In the genomic region with DNA sequence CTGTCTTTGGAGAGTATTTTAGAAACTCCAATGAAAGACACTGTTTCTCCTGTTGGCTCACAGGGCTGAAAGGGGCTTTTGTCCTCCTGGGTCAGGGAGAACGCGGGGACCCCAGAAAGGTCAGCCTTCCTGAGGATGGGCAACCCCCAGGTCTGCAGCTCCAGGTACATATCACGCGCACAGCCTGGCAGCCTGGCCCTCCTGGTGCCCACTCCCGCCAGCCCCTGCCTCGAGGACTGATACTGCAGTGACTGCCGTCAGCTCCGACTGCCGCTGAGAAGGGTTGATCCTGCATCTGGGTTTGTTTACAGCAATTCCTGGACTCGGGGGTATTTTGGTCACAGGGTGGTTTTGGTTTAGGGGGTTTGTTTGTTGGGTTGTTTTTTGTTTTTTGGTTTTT, we compare ENCODE assay signal across 19 cellular contexts. TPM values are rescaled to one million over a fixed set of nuclear protein-coding genes. Genes with fewer than 3 reads are reported as not detected.
DNase-seq lines count a peak whose midpoint lies in the region; ATAC-seq and TF ChIP-seq lines count a peak whose summit lies in the region.
"Had no signal": no experiment of that assay in that cellular context is flagged by ENCODE, and none has a peak within 500 bp of the region (broad histone marks: within the 10 kb centered on the region; RNA-seq: fewer than 3 reads in every experiment).

No MANE protein-coding gene starts in this region.

- H3K4me3 Mint-ChIP-seq in brain (no peak overlapping the region), mesothelial cell of epicardium (no peak overlapping the region)
- H3K4me3 Mint-ChIP-seq: CD14-positive monocyte; CD4-positive, alpha-beta T cell; CD8-positive, alpha-beta memory T cell; GM23338 had no signal

- no peaks in the 10 kb centered on the region for H3K36me3 ChIP-seq in HCT116 (ENCODE audit: control insufficient read depth in 1 of 2, insufficient read depth in 2 of 2, low read length in 2 of 2)
- H3K36me3 ChIP-seq: HAP-1 had no signal

- CTCF ChIA-PET in HCT116 (lab: Charles Lee): no interaction called here

- H3K27ac Mint-ChIP-seq in brain (peak overlapping the region; percentile 4 to 96 (median 69)), mesothelial cell of epicardium (peak overlapping the region; percentile 17)
- H3K27ac Mint-ChIP-seq: CD4-positive, alpha-beta T cell; CD8-positive, alpha-beta memory T cell; GM23338 had no signal

- TF ChIP-seq POLR2A in HCT116 (IDR thresholded peaks at IDR 0.05; ENCODE audit: borderline replicate concordance, extremely low read depth, insufficient read depth, insufficient read length): no peak

- H3K27ac ChIP-seq in HCT116 (ENCODE audit: low read depth, low read length) (no peak overlapping the region), right cardiac atrium (ENCODE audit: low read length) (no peak overlapping the region)

- BruUV-seq in HCT116 (replicated peaks; lab: Mats Ljungman, UMichigan): TSS peak; percentile 48

- intact Hi-C loops in HCT116 (cut with micrococcal nuclease): no loop called here
- intact Hi-C loops in right cardiac atrium (cut with DNase I): no loop called here

- H3K4me3 ChIP-seq in HCT116 (replicated peaks in 1 of 2; ENCODE audit: low read depth in 1 of 2, low read length in 2 of 2) (no peak overlapping the region), right cardiac atrium (ENCODE audit: low read length) (no peak overlapping the region)
- H3K4me3 ChIP-seq: GM12878, GM23338, HAP-1 had no signal

- WGBS in right cardiac atrium: 86% methylated on average over 10 of the region's 10 CpGs

- H3K27me3 Mint-ChIP-seq in brain: no peaks in the 10 kb centered on the region
- H3K27me3 Mint-ChIP-seq in mesothelial cell of epicardium (ENCODE audit: low read depth): no peaks in the 10 kb centered on the region

- RAD21 ChIA-PET in HCT116 (lab: Charles Lee; ENCODE audit: low non-redundant PET in 1 of 2, low total read pairs in 2 of 2, uncharacterized antibody in 2 of 2, unreplicated experiment in 2 of 2): no interaction called here

- TF ChIP-seq RAD21 in HCT116 (IDR thresholded peaks at IDR 0.05; ENCODE audit: low read depth): no peak

- H2AFZ ChIP-seq in HCT116 (ENCODE audit: low read depth, low read length, poor library complexity, severe bottlenecking): no peak overlapping the region
- H2AFZ ChIP-seq: GM23338 had no signal

- H3K79me2 ChIP-seq in HCT116 (ENCODE audit: insufficient read depth, low read length): no peaks in the 10 kb centered on the region

- no peaks in the 10 kb centered on the region for H4K20me1 ChIP-seq in HCT116 (ENCODE audit: insufficient read depth)

- H3K27me3 ChIP-seq in HCT116 (ENCODE audit: insufficient read depth, low read length) (no peaks in the 10 kb centered on the region), right cardiac atrium (ENCODE audit: control insufficient read depth, insufficient read depth) (no peaks in the 10 kb centered on the region)

- TF ChIP-seq CTCF in HCT116 (IDR thresholded peaks at IDR 0.05 in 2 of 3, conservative IDR thresholded peaks at IDR 0.05 in 1 of 3; ENCODE audit: borderline replicate concordance in 1 of 3, insufficient read depth in 1 of 3, low read depth in 2 of 3, low read length in 2 of 3) (no peak), brain (conservative IDR thresholded peaks at IDR 0.05) (no peak), mesothelial cell of epicardium (IDR thresholded peaks at IDR 0.05; ENCODE audit: unreplicated experiment) (no peak)

- H3K4me1 Mint-ChIP-seq in brain: peaks cover 56% of the 10 kb centered on the region
- no peaks in the 10 kb centered on the region for H3K4me1 Mint-ChIP-seq in mesothelial cell of epicardium
- H3K4me1 Mint-ChIP-seq: CD14-positive monocyte; CD8-positive, alpha-beta memory T cell had no signal

- no peaks in the 10 kb centered on the region for H3K9me3 Mint-ChIP-seq in brain
- H3K9me3 Mint-ChIP-seq in mesothelial cell of epicardium: no peaks in the 10 kb centered on the region
- H3K9me3 Mint-ChIP-seq: CD4-positive, alpha-beta T cell; CD8-positive, alpha-beta memory T cell; GM23338 had no signal

- ATAC-seq in HCT116: no peak
- ATAC-seq in right cardiac atrium: no peak
- ATAC-seq: GM12878 had no signal

- DNase-seq in HCT116 (ENCODE audit: low read depth, low spot score): no peak
- no peak for DNase-seq in mesothelial cell of epicardium (ENCODE audit: low spot score in 2 of 2, unreplicated experiment in 2 of 2)
- no peak for DNase-seq in right cardiac atrium
- no peak for DNase-seq in NCI-H128 (lab: John Stamatoyannopoulos, UW; ENCODE audit: unreplicated experiment)
- DNase-seq in GOT3 (lab: John Stamatoyannopoulos, UW): no peak
- no peak for DNase-seq in glomerular visceral epithelial cell (ENCODE audit: extremely low spot score)
- DNase-seq: CD4-positive, alpha-beta T cell; CD8-positive, alpha-beta memory T cell; DMS 273 treated with DMSO at 0.1 percent for 48 hours; DMS79; EL; GDM1 had no signal

- H3K4me2 ChIP-seq in HCT116 (ENCODE audit: low read length): no peak overlapping the region
- H3K4me2 ChIP-seq: GM23338 had no signal

- no peaks in the 10 kb centered on the region for H3K9me2 ChIP-seq in HCT116 (ENCODE audit: insufficient read depth)

- POLR2A ChIA-PET in HCT116 (lab: Charles Lee): no interaction called here

- H3K36me3 Mint-ChIP-seq in brain (peaks cover 13% of the 10 kb centered on the region), mesothelial cell of epicardium (peaks cover 12% of the 10 kb centered on the region)
- H3K36me3 Mint-ChIP-seq: CD14-positive monocyte; CD8-positive, alpha-beta memory T cell had no signal

- H3K4me1 ChIP-seq in HCT116 (ENCODE audit: control insufficient read depth in 1 of 2, insufficient read depth in 2 of 2, low read length in 2 of 2) (no peaks in the 10 kb centered on the region), right cardiac atrium (ENCODE audit: control insufficient read depth, insufficient read depth, low read length) (no peaks in the 10 kb centered on the region)
- H3K4me1 ChIP-seq: HAP-1 had no signal

- H3K9ac ChIP-seq in HCT116 (ENCODE audit: low read length): no peak overlapping the region

- H3K9me3 ChIP-seq in HCT116 (ENCODE audit: control insufficient read depth in 1 of 2, insufficient read depth in 1 of 2, low read depth in 1 of 2, low read length in 2 of 2): no peaks in the 10 kb centered on the region
- no peaks in the 10 kb centered on the region for H3K9me3 ChIP-seq in right cardiac atrium (ENCODE audit: control insufficient read depth, low read length)
- H3K9me3 ChIP-seq: HAP-1 had no signal

TF ChIP-seq in HCT116, 20 proteins besides CTCF, POLR2A, EP300 and RAD21:
- TF ChIP-seq EZH2phosphoT487 (IDR thresholded peaks at IDR 0.05; ENCODE audit: borderline replicate concordance): no peak
- TF ChIP-seq ZFX (IDR thresholded peaks at IDR 0.05): no peak
- no peak for TF ChIP-seq ZNF274 (IDR thresholded peaks at IDR 0.05; ENCODE audit: low read depth, low read length)
- no peak for TF ChIP-seq SP1 (IDR thresholded peaks at IDR 0.05; ENCODE audit: low read depth)
- TF ChIP-seq CEBPB (IDR thresholded peaks at IDR 0.05; ENCODE audit: low read depth): no peak
- TF ChIP-seq CBX3 (IDR thresholded peaks at IDR 0.05; ENCODE audit: low read depth): no peak
- TF ChIP-seq, protein P1, sequence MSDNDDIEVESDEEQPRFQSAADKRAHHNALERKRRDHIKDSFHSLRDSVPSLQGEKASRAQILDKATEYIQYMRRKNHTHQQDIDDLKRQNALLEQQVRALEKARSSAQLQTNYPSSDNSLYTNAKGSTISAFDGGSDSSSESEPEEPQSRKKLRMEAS (IDR thresholded peaks at IDR 0.05): no peak
- TF ChIP-seq EZH2 (IDR thresholded peaks at IDR 0.05): no peak
- no peak for TF ChIP-seq JUND (IDR thresholded peaks at IDR 0.05)
- TF ChIP-seq ELF1 (IDR thresholded peaks at IDR 0.05; ENCODE audit: borderline replicate concordance, low read depth): no peak
- TF ChIP-seq, protein P2, sequence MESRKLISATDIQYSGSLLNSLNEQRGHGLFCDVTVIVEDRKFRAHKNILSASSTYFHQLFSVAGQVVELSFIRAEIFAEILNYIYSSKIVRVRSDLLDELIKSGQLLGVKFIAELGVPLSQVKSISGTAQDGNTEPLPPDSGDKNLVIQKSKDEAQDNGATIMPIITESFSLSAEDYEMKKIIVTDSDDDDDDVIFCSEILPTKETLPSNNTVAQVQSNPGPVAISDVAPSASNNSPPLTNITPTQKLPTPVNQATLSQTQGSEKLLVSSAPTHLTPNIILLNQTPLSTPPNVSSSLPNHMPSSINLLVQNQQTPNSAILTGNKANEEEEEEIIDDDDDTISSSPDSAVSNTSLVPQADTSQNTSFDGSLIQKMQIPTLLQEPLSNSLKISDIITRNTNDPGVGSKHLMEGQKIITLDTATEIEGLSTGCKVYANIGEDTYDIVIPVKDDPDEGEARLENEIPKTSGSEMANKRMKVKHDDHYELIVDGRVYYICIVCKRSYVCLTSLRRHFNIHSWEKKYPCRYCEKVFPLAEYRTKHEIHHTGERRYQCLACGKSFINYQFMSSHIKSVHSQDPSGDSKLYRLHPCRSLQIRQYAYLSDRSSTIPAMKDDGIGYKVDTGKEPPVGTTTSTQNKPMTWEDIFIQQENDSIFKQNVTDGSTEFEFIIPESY (IDR thresholded peaks at IDR 0.05; ENCODE audit: extremely low read depth, insufficient replicate concordance, low read length): no peak
- TF ChIP-seq EGR1 (IDR thresholded peaks at IDR 0.05; ENCODE audit: low read depth): no peak
- TF ChIP-seq POLR2AphosphoS5 (IDR thresholded peaks at IDR 0.05; ENCODE audit: low read depth, low read length): no peak
- TF ChIP-seq FOSL1 (IDR thresholded peaks at IDR 0.05; ENCODE audit: low read depth): no peak

RNA-seq across cellular contexts. Expression of gene LACTBL1, which starts 58.5 kb away (rescaled TPM):
- total RNA-seq in HCT116 (2021; ENCODE audit: unreplicated experiment): not detected
- polyA plus RNA-seq in HCT116 (2012): not detected in 2 replicates
- not detected for polyA plus RNA-seq in brain (ENCODE audit: insufficient read depth, low read depth, low replicate concordance)
- total RNA-seq in mesothelial cell of epicardium: not detected in 3 replicates
- not detected for total RNA-seq in right cardiac atrium
- not detected for polyA plus RNA-seq in right cardiac atrium
- total RNA-seq: A172; CD4-positive, alpha-beta T cell; CD8-positive, alpha-beta memory T cell; GM12878; GM23338 had no signal
- polyA plus RNA-seq: BJ; CD14-positive monocyte; CD8-positive, alpha-beta memory T cell; GM23338 had no signal
